Comparison of ENCODE assay signal across 8 cellular contexts in the genomic region with DNA sequence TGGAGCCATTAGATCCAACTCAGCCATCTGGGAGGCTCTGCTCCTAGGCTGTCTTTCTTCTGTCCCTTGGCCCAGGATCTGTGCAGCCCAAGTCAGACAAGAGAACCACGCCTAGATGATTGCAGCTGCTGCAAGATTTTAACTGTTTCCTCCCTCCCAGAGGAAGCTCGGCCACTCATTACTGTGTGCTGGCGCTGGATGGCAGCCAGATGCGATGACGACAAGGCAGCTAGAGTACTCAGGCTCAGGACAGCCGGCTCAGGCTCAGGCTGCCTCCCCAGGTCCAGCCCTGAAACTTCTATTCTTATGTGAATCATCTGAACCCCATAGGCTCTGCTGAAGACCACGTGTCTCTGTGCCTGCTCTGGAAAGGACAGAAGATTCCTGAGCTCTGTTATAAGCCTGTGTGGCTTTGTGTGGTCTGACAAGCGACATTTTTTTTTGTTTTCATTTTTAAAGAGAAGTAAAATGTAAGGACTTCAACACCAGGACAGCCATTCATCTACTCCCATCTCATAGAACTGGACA. TPM values are rescaled to one million over a fixed set of nuclear protein-coding genes. Genes with fewer than 3 reads are reported as not detected.
DNase-seq lines count a peak whose midpoint lies in the region; ATAC-seq and TF ChIP-seq lines count a peak whose summit lies in the region.

No MANE protein-coding gene starts in this region.

- H3K4me1 ChIP-seq in DND-41 (ENCODE audit: insufficient read depth, low read length) = no peaks in the 10 kb centered on the region
- no peaks in the 10 kb centered on the region for H3K4me1 ChIP-seq in colonic mucosa

- H3K9ac ChIP-seq in DND-41 (ENCODE audit: low read depth, low read length) = no peak overlapping the region
- peak overlapping the region; percentile 79 to 97 for H3K9ac ChIP-seq in colonic mucosa (ENCODE audit: low read depth in 2 of 2, low read length in 2 of 2)

- no peaks in the 10 kb centered on the region for H4K20me1 ChIP-seq in DND-41 (ENCODE audit: insufficient read depth, low read length)

- H3K9me3 ChIP-seq in DND-41 (ENCODE audit: insufficient read depth, low read length, severe bottlenecking) (no peaks in the 10 kb centered on the region), MG63 (no peaks in the 10 kb centered on the region), colonic mucosa (no peaks in the 10 kb centered on the region)

- TF ChIP-seq CTCF in DND-41 (IDR thresholded peaks at IDR 0.05; ENCODE audit: borderline replicate concordance, extremely low read depth, low read length, poor library complexity, severe bottlenecking) (no peak), colonic mucosa (IDR thresholded peaks at IDR 0.05) (no peak)

- H3K79me2 ChIP-seq in DND-41 (ENCODE audit: insufficient read depth, low read length) = no peaks in the 10 kb centered on the region

- ATAC-seq in DND-41 (ENCODE audit: insufficient read depth, low read depth) = peak; percentile 83
- peak; percentile 86 for ATAC-seq in left lobe of liver

- no peak overlapping the region for H3K27ac ChIP-seq in DND-41 (ENCODE audit: low read length)
- H3K27ac ChIP-seq in colonic mucosa = peak overlapping the region; percentile 95

- H3K4me2 ChIP-seq in DND-41 (ENCODE audit: insufficient read depth, low read length) = no peak overlapping the region

- H3K4me3 ChIP-seq in DND-41 (ENCODE audit: low read depth in 1 of 2, low read length in 2 of 2) (no peak overlapping the region), MG63 (peak overlapping the region; percentile 50), colonic mucosa (peak overlapping the region; percentile 59)

- DNase-seq in DND-41 = peak; percentile 64
- DNase-seq in GOT3 (lab: John Stamatoyannopoulos, UW) = peak; percentile 84
- peak; percentile 96 for DNase-seq in MG63
- peak; percentile 89 for DNase-seq in SK-MEL-5 (ENCODE audit: low read depth, low spot score)
- DNase-seq in colonic mucosa = peak; percentile 96
- DNase-seq in left lobe of liver (ENCODE audit: low spot score) = peak; percentile 69
- peak; percentile 1 for DNase-seq in stimulated activated CD4-positive, alpha-beta T cell treated with anti-CD3 and anti-CD28 coated beads, Interleukin-2, amount 100 ng/mL, for 4 hours (ENCODE audit: low read depth)
- DNase-seq in effector CD8-positive, alpha-beta T cell (lab: John Stamatoyannopoulos, UW) = no peak

- H2AFZ ChIP-seq in DND-41 (ENCODE audit: low read depth, low read length) = no peak overlapping the region

- H3K27me3 ChIP-seq in DND-41 (ENCODE audit: insufficient read depth, low read length, poor library complexity) = no peaks in the 10 kb centered on the region
- no peaks in the 10 kb centered on the region for H3K27me3 ChIP-seq in MG63
- no peaks in the 10 kb centered on the region for H3K27me3 ChIP-seq in colonic mucosa

- H3K36me3 ChIP-seq in DND-41 (ENCODE audit: insufficient read depth, low read length) = no peaks in the 10 kb centered on the region
- H3K36me3 ChIP-seq in MG63 = no peaks in the 10 kb centered on the region
- no peaks in the 10 kb centered on the region for H3K36me3 ChIP-seq in colonic mucosa

- in situ Hi-C loops in SK-MEL-5 (cut with HindIII; ENCODE audit: low pct_unique_long_range_greater_than_20kb, low sequenced_read_pairs) = no loop called here

- intact Hi-C loops in colonic mucosa (cut with DNase I) = no loop called here

RNA-seq across cellular contexts. Expression of a gene that starts 32.1 kb away (rescaled TPM):
- 0.59 TPM in 1 of 2 replicates, not detected in the other for total RNA-seq in MG63 (2014; rRNA removed; shearing (Covaris generic); ENCODE audit: low replicate concordance)
- 0.16 TPM in 1 of 2 replicates, not detected in the other for total RNA-seq in SK-MEL-5 (2014; rRNA removed; shearing (Covaris generic))
- not detected in 2 replicates for polyA plus RNA-seq in SK-MEL-5 (2015; cell fraction: cytosol; rRNA removed)
- polyA plus RNA-seq in SK-MEL-5 (2015; cell fraction: nucleus; rRNA removed) = 0.23 and 2.1 TPM in 2 replicates
- total RNA-seq in colonic mucosa (1 to 10 TPM in 1 of 2 donors, under 1 TPM in 1; 0.42 to 4.2 TPM), left lobe of liver (0.55 TPM)

RNA-seq across cellular contexts. Expression of a gene that starts 32.5 kb away (rescaled TPM):
- total RNA-seq in MG63 (2014; rRNA removed; shearing (Covaris generic); ENCODE audit: low replicate concordance) = 13.3 and 32.4 TPM in 2 replicates
- total RNA-seq in SK-MEL-5 (2014; rRNA removed; shearing (Covaris generic)) = 22.1 and 29.8 TPM in 2 replicates
- polyA plus RNA-seq in SK-MEL-5 (2015; cell fraction: cytosol; rRNA removed) = 13.0 and 15.7 TPM in 2 replicates
- polyA plus RNA-seq in SK-MEL-5 (2015; cell fraction: nucleus; rRNA removed) = 36.0 and 70.9 TPM in 2 replicates
- total RNA-seq in colonic mucosa = 10 to 100 TPM; 27.2 to 30.4 TPM
- 7.0 TPM for total RNA-seq in left lobe of liver

RNA-seq across cellular contexts. Expression of a gene that starts 47.9 kb away (rescaled TPM):
- total RNA-seq in MG63 (2014; rRNA removed; shearing (Covaris generic); ENCODE audit: low replicate concordance) = 7.2 and 10.4 TPM in 2 replicates
- 18.1 and 21.6 TPM in 2 replicates for total RNA-seq in SK-MEL-5 (2014; rRNA removed; shearing (Covaris generic))
- polyA plus RNA-seq in SK-MEL-5 (2015; cell fraction: cytosol; rRNA removed) = 18.3 and 21.7 TPM in 2 replicates
- polyA plus RNA-seq in SK-MEL-5 (2015; cell fraction: nucleus; rRNA removed) = 24.4 and 33.0 TPM in 2 replicates
- total RNA-seq in colonic mucosa = 10 to 100 TPM; 10.9 to 11.3 TPM
- 3.5 TPM for total RNA-seq in left lobe of liver

Comparison
In these comparisons a context has a peak if more than half of its experiments do, and no peak if none do; other contexts are left out.
1. H3K4me3 ChIP-seq: peak in MG63 (single experiment) and colonic mucosa (single experiment); none in DND-41 (0 of 2).